ENCODE assay signal across 7 cellular contexts in the genomic region with DNA sequence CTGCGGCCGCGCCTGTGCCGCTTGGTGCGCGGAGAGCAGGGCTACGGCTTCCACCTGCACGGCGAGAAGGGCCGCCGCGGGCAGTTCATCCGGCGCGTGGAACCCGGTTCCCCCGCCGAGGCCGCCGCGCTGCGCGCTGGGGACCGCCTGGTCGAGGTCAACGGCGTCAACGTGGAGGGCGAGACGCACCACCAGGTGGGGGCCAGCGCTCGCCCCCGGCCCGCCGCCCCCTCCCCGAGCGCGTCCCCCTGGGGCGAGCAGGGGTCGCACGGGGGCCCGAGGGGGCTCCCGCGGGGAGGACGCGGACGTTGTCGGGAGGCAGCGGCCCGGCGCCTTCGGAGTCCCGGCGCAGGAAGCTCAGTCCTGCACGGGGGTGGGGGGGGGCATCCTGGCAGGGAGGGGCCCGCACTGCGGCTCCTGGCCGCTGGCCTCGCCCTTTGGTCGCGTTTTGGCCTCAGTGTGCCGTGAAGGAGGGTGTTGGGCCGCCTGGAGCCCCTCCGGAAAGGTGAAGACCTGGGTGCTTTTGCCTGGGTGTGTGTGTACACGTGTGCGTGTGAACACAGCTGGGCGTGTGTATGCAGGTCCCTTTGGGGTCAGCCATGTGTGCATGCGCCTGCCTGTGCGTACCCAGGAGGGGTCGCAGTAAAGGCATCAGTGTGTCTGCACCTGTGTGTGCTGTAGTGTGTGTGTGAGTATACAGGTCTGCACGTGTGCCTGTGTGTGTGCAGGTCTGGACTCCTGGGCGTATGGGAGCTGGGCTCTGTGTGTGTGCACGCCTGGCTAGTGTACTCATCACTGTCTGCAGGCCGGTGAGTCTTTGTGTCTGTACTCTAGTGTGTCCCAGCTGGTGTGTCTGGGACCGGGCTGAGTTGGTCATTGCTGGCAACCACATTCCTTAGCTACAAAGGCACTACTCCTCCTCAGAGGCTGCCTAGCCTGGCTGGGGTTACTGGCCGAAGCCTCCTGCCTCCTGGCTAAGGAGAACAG. TPM values are rescaled to one million over a fixed set of nuclear protein-coding genes. Genes with fewer than 3 reads are reported as not detected.
DNase-seq lines count a peak whose midpoint lies in the region; ATAC-seq, FAIRE-seq and TF ChIP-seq lines count a peak whose summit lies in the region.

No MANE protein-coding gene starts in this region.

- H3K9ac ChIP-seq in endodermal cell (ENCODE audit: extremely low read depth, low read length, poor library complexity, severe bottlenecking) = no peak overlapping the region

- peak overlapping the region; percentile 67 for H3K4me3 Mint-ChIP-seq in endodermal cell
- H3K4me3 Mint-ChIP-seq in natural killer cell = peak overlapping the region; percentile 78

- H3K27me3 ChIP-seq in endodermal cell (ENCODE audit: control insufficient read depth, insufficient read depth, low read length, poor library complexity, severe bottlenecking) = peaks cover 3% of the 10 kb centered on the region

- H3K27me3 Mint-ChIP-seq in endodermal cell (ENCODE audit: insufficient read depth) (peaks cover 36% of the 10 kb centered on the region), natural killer cell (ENCODE audit: low read depth in 2 of 2) (peaks cover 0 to 4% of the 10 kb centered on the region in 2 donors)

- H3K36me3 ChIP-seq in endodermal cell (ENCODE audit: control insufficient read depth, insufficient read depth, low read length) = peaks cover 5% of the 10 kb centered on the region

- no peaks in the 10 kb centered on the region for H3K36me3 Mint-ChIP-seq in endodermal cell (ENCODE audit: low read depth)
- H3K36me3 Mint-ChIP-seq in natural killer cell = no peaks in the 10 kb centered on the region

- peak; percentile 11 for FAIRE-seq in H54 (lab: Jason Lieb, UNC)

- peaks cover 3% of the 10 kb centered on the region for H3K4me1 ChIP-seq in endodermal cell (ENCODE audit: control insufficient read depth, insufficient read depth, low read length)

- H3K27ac Mint-ChIP-seq in endodermal cell = peak overlapping the region; percentile 36
- no peak overlapping the region for H3K27ac Mint-ChIP-seq in natural killer cell

- H3K4me1 Mint-ChIP-seq in endodermal cell (peaks cover 7% of the 10 kb centered on the region), natural killer cell (peaks cover 8 to 21% of the 10 kb centered on the region in 2 donors)

- DNase-seq in H54 (ENCODE audit: insufficient read length, low spot score) (peak; percentile 72), RPMI8226 (peak; percentile 63), endodermal cell (no peak), natural killer cell (no peak), sciatic nerve (ENCODE audit: low spot score) (no peak)

- peak; percentile 7; the same call in 1 of the 2 replicates for TF ChIP-seq POLR2A in H54 (IDR thresholded peaks at IDR 0.05; ENCODE audit: low read depth, low read length)

- no peak overlapping the region for H3K27ac ChIP-seq in endodermal cell (ENCODE audit: low read depth, low read length)

- peak; percentile 18 for TF ChIP-seq CTCF in endodermal cell (conservative IDR thresholded peaks at IDR 0.05)
- TF ChIP-seq CTCF in natural killer cell (IDR thresholded peaks at IDR 0.05) = no peak

- no peaks in the 10 kb centered on the region for H3K9me3 ChIP-seq in endodermal cell (ENCODE audit: control insufficient read depth, low read length)

- H3K9me3 Mint-ChIP-seq in endodermal cell (no peaks in the 10 kb centered on the region), natural killer cell (no peaks in the 10 kb centered on the region)

- intact Hi-C loops in natural killer cell (cut with micrococcal nuclease) (loop anchor here (10.0 kb wide), 1 partner anchor 237 kb away; the partner anchor contains the start of gene RNPS1), sciatic nerve (cut with DNase I) (loop anchor here (5.0 kb wide), 1 partner anchor 115 kb away; no protein-coding TSS in a partner anchor)

- H3K4me3 ChIP-seq in endodermal cell (ENCODE audit: low read length) = peak overlapping the region; percentile 72

- WGBS in endodermal cell (ENCODE audit: insufficient coverage in 1 of 2, insufficient read length in 1 of 2), 2 experiments = 13 to 52% methylated on average over 7 to 76 of the region's 76 CpGs

- ATAC-seq in natural killer cell (peak in 2 of 3 donors; percentile 17 to 21), HG03521 (IDR thresholded peaks at IDR 0.05; ENCODE audit: unreplicated experiment) (no peak), sciatic nerve (no peak), HG02885 (IDR thresholded peaks at IDR 0.05; ENCODE audit: poor library complexity, unreplicated experiment) (no peak)

RNA-seq across cellular contexts. Expression of gene NHERF2, which starts 0.6 kb away (rescaled TPM):
- total RNA-seq in endodermal cell (10 to 100 TPM; 20.1 to 25.5 TPM), natural killer cell (1 to 10 TPM; 4.3 to 7.1 (median 5.6) TPM), sciatic nerve (107 TPM)
- polyA plus RNA-seq in endodermal cell (2013, experiment 1 of 2) = 13.4 TPM
- polyA plus RNA-seq in endodermal cell (2013, experiment 2 of 2) = 11.3 TPM

RNA-seq across cellular contexts. Expression of gene NPW, which starts 7.7 kb away (rescaled TPM):
- 1 to 10 TPM; 1.2 to 1.9 TPM for total RNA-seq in endodermal cell
- polyA plus RNA-seq in endodermal cell (2013, experiment 1 of 2) = 2.0 TPM
- 1.6 TPM for polyA plus RNA-seq in endodermal cell (2013, experiment 2 of 2)
- under 1 TPM in 1 of 3 donors, not detected in 2; 0.80 TPM for total RNA-seq in natural killer cell
- 0.36 TPM for total RNA-seq in sciatic nerve

RNA-seq across cellular contexts. Expression of gene ZNF598, which starts 17.7 kb away (rescaled TPM):
- total RNA-seq in endodermal cell (10 to 100 TPM; 45.6 to 49.5 TPM), natural killer cell (10 to 100 TPM; 56.1 to 71.6 (median 58.2) TPM), sciatic nerve (34.5 TPM)
- 33.5 TPM for polyA plus RNA-seq in endodermal cell (2013, experiment 1 of 2)
- 27.9 TPM for polyA plus RNA-seq in endodermal cell (2013, experiment 2 of 2)

RNA-seq across cellular contexts. Expression of gene NTHL1, which starts 20.3 kb away (rescaled TPM):
- total RNA-seq in endodermal cell (10 to 100 TPM; 43.2 to 46.1 TPM), natural killer cell (10 to 100 TPM in 1 of 3 donors, 1 to 10 TPM in 2; 8.7 to 12.9 (median 9.7) TPM), sciatic nerve (21.8 TPM)
- 31.0 TPM for polyA plus RNA-seq in endodermal cell (2013, experiment 1 of 2)
- polyA plus RNA-seq in endodermal cell (2013, experiment 2 of 2) = 29.8 TPM

RNA-seq across cellular contexts. Expression of gene TSC2, which starts 20.5 kb away (rescaled TPM):
- 100 to 1,000 TPM; 166 to 192 TPM for total RNA-seq in endodermal cell
- 81.6 TPM for polyA plus RNA-seq in endodermal cell (2013, experiment 1 of 2)
- 74.5 TPM for polyA plus RNA-seq in endodermal cell (2013, experiment 2 of 2)
- total RNA-seq in natural killer cell = 100 to 1,000 TPM; 135 to 197 (median 161) TPM
- total RNA-seq in sciatic nerve = 156 TPM

Comparison
In these comparisons a context has a peak if more than half of its experiments do, and no peak if none do; other contexts are left out.
1. DNase-seq: peak in H54 (single experiment) and RPMI8226 (single experiment); none in endodermal cell (single experiment), natural killer cell (single experiment) and sciatic nerve (single experiment).
2. ATAC-seq: peak in natural killer cell (2 of 3); none in HG03521 (single experiment), sciatic nerve (single experiment) and HG02885 (single experiment).